ENCODE assay signal across 8 cellular contexts in the genomic region with DNA sequence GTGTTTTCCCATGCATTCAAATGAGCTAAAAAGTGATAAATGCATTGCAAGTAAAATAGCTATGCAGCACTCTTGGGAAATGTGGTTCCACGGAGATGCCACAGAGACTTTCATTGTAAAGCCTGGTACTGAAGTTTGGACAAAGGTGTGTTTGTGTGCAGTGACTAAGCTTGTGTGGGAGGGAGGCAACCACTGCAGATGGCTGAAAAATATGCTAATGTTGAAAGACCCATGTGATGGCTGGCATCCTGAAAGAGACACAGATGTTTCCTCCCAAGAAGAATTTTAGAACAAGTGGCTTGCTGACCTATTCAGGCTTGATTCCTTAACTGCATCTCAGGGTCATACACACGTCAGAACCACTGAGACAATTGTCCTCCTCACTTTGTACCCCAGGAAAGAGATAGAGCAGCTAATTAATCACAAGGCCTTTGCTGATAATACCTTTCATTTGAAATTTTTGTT.
DNase-seq lines count a peak whose midpoint lies in the region; ATAC-seq and TF ChIP-seq lines count a peak whose summit lies in the region.

No MANE protein-coding gene starts in this region.

- peaks cover 62% of the 10 kb centered on the region for H3K4me1 Mint-ChIP-seq in activated T-cell treated with anti-CD3 and anti-CD28 coated beads, Interleukin-2, amount 50 U/mL, for 24 hours (ENCODE audit: low read depth)
- peaks cover 5% of the 10 kb centered on the region for H3K4me1 Mint-ChIP-seq in CD14-positive monocyte

- peak; percentile 3 for DNase-seq in activated gamma-delta T cell treated with anti-CD3 and anti-CD28 coated beads, Interleukin-2, amount 50 U/mL, for 16 hours (ENCODE audit: low read depth)
- DNase-seq in activated gamma-delta T cell (lab: John Stamatoyannopoulos, UW) (no peak), medulla oblongata (ENCODE audit: extremely low spot score) (peak; percentile 82), CD14-positive monocyte (ENCODE audit: low spot score) (no peak), NCI-H2029 treated with DMSO at 0.1 percent for 48 hours (lab: John Stamatoyannopoulos, UW) (no peak), NCI-H226 (no peak)
- no peak for DNase-seq in activated T-cell treated with anti-CD3 and anti-CD28 coated beads, Interleukin-2, amount 50 U/mL, for 24 hours

- H3K4me3 Mint-ChIP-seq in activated T-cell treated with anti-CD3 and anti-CD28 coated beads, Interleukin-2, amount 50 U/mL, for 24 hours: peak overlapping the region; percentile 14
- no peak overlapping the region for H3K4me3 Mint-ChIP-seq in CD14-positive monocyte

- peak overlapping the region; percentile 79 for H3K27ac Mint-ChIP-seq in activated T-cell treated with anti-CD3 and anti-CD28 coated beads, Interleukin-2, amount 50 U/mL, for 24 hours
- H3K27ac Mint-ChIP-seq in CD14-positive monocyte: peak overlapping the region in 1 of 7 donors; percentile 6

- peaks cover 2% of the 10 kb centered on the region for H3K27me3 Mint-ChIP-seq in activated T-cell treated with anti-CD3 and anti-CD28 coated beads, Interleukin-2, amount 50 U/mL, for 24 hours
- H3K27me3 Mint-ChIP-seq in CD14-positive monocyte (ENCODE audit: low read depth in 3 of 3): peaks cover 0 to 2% (median 0%) of the 10 kb centered on the region in 3 donors

- ATAC-seq in HG03342 (IDR thresholded peaks at IDR 0.05; ENCODE audit: unreplicated experiment): peak; percentile 75

- no peak for TF ChIP-seq CTCF in CD14-positive monocyte (IDR thresholded peaks at IDR 0.05)

- intact Hi-C loops in CD14-positive monocyte (cut with micrococcal nuclease): no loop called here

- H3K9me3 Mint-ChIP-seq in activated T-cell treated with anti-CD3 and anti-CD28 coated beads, Interleukin-2, amount 50 U/mL, for 24 hours: no peaks in the 10 kb centered on the region
- peaks cover 0 to 5% (median 3%) of the 10 kb centered on the region in 7 donors for H3K9me3 Mint-ChIP-seq in CD14-positive monocyte

- no peaks in the 10 kb centered on the region for H3K36me3 Mint-ChIP-seq in activated T-cell treated with anti-CD3 and anti-CD28 coated beads, Interleukin-2, amount 50 U/mL, for 24 hours (ENCODE audit: low read depth)
- no peaks in the 10 kb centered on the region for H3K36me3 Mint-ChIP-seq in CD14-positive monocyte

Comparison
In these comparisons a context has a peak if more than half of its experiments do, and no peak if none do; other contexts are left out.
1. DNase-seq: peak in activated gamma-delta T cell treated with anti-CD3 and anti-CD28 coated beads, Interleukin-2, amount 50 U/mL, for 16 hours (single experiment) and medulla oblongata (single experiment); none in activated gamma-delta T cell (single experiment), activated T-cell treated with anti-CD3 and anti-CD28 coated beads, Interleukin-2, amount 50 U/mL, for 24 hours (single experiment), CD14-positive monocyte (single experiment), NCI-H2029 treated with DMSO at 0.1 percent for 48 hours (single experiment) and NCI-H226 (single experiment).